ENCODE assay signal across 8 cellular contexts in the genomic region with DNA sequence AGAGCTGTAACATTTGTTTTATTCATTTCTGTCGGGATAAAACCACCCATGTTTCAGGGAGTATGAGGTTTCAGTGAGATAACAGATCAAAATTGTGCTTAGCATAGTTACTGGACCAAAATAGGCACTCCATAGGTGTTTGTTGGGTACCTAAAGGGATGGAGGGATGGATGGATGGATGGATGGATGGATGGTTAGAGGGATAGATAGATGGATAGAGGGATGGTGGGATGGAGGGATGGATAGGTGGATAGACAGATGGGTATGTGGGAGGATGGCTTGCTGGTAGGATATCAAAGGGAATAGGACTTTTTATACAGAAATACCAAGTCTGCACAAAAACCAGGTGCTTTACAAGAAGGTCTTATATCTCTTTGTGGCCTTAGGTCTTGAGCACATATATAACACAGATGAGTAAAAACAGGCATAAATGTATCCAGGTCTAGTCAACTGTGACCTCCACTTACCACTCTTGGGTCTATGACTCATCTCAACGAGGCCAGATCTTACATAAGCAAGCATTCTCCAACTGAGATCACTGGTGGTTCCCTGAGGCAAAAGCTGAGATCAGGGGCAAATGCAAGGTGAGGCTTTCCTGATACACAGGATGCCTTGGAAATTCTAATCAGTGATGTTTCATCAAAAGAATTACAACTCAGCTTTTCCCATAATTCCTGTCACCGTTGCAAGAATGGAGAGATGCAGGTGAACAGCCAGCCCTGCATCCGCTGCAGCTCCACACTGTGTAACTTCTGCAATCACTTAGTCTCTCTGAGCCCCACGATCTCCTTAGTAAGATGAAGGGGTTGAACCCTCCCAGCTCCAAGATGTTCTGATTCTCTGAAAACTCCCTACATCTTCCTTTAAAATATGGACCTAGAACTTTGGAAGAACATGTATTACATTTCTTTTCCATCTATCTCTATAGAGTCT. TPM values are rescaled to one million over a fixed set of nuclear protein-coding genes. Genes with fewer than 3 reads are reported as not detected.
DNase-seq lines count a peak whose midpoint lies in the region; ATAC-seq and TF ChIP-seq lines count a peak whose summit lies in the region.

No MANE protein-coding gene starts in this region.

- TF ChIP-seq POLR2A in ovary (IDR thresholded peaks at IDR 0.05) = no peak

- H3F3A ChIP-seq in MM.1S (ENCODE audit: insufficient read depth, low read length) = peaks cover 8% of the 10 kb centered on the region

- H3K27me3 ChIP-seq in MM.1S (replicated peaks; ENCODE audit: insufficient read depth, low read length) = no peaks in the 10 kb centered on the region
- no peaks in the 10 kb centered on the region for H3K27me3 ChIP-seq in ovary

- DNase-seq in H4 (ENCODE audit: low spot score) (peak; percentile 39), NAMALWA (ENCODE audit: low spot score) (peak; percentile 56), fibroblast of pulmonary artery (ENCODE audit: low read depth) (peak; percentile 54), MM.1S (no peak), posterior cingulate gyrus (no peak), ovary (no peak)
- no peak for DNase-seq in activated CD8-positive, alpha-beta memory T cell treated with anti-CD3 and anti-CD28 coated beads, Interleukin-2, amount 50 U/mL, for 48 hours

- H3K79me2 ChIP-seq in MM.1S (ENCODE audit: low read length) = no peaks in the 10 kb centered on the region

- H3K4me1 ChIP-seq in MM.1S (ENCODE audit: low read length) = peaks cover 10% of the 10 kb centered on the region
- no peaks in the 10 kb centered on the region for H3K4me1 ChIP-seq in ovary (ENCODE audit: insufficient read depth)

- no peak overlapping the region for H3K9ac ChIP-seq in MM.1S (ENCODE audit: low read length)

- no peaks in the 10 kb centered on the region for H3K36me3 ChIP-seq in MM.1S (replicated peaks; ENCODE audit: insufficient read depth, low read length)
- no peaks in the 10 kb centered on the region for H3K36me3 ChIP-seq in ovary

- H3K27ac ChIP-seq in MM.1S (ENCODE audit: low read length) (no peak overlapping the region), ovary (no peak overlapping the region)

- H3K9me3 ChIP-seq in MM.1S (replicated peaks; ENCODE audit: insufficient read depth, low read length) (no peaks in the 10 kb centered on the region), ovary (no peaks in the 10 kb centered on the region)

- no peak overlapping the region for H2AFZ ChIP-seq in MM.1S (ENCODE audit: low read length)

- H3K9me2 ChIP-seq in MM.1S (replicated peaks; ENCODE audit: insufficient read depth, low read length) = no peaks in the 10 kb centered on the region

- TF ChIP-seq EP300 in ovary (IDR thresholded peaks at IDR 0.05) = no peak

- ATAC-seq in GM18517 (IDR thresholded peaks at IDR 0.05; ENCODE audit: unreplicated experiment) = peak; percentile 72

- no peak overlapping the region for H3K4me2 ChIP-seq in MM.1S (ENCODE audit: low read depth, low read length)

- H4K20me1 ChIP-seq in MM.1S (ENCODE audit: insufficient read depth, low read length) = no peaks in the 10 kb centered on the region

- no peak overlapping the region for H3K4me3 ChIP-seq in fibroblast of pulmonary artery (replicated peaks; ENCODE audit: low read depth, low read length)
- no peak overlapping the region for H3K4me3 ChIP-seq in MM.1S (ENCODE audit: low read length)
- no peak overlapping the region for H3K4me3 ChIP-seq in ovary

- TF ChIP-seq CTCF in fibroblast of pulmonary artery (IDR thresholded peaks at IDR 0.05; ENCODE audit: low read length, missing control alignments) (no peak), MM.1S (IDR thresholded peaks at IDR 0.05; ENCODE audit: low read length) (no peak), ovary (IDR thresholded peaks at IDR 0.05) (no peak)

- intact Hi-C loops in posterior cingulate gyrus (cut with DNase I) = no loop called here
- intact Hi-C loops in ovary (cut with DNase I) = no loop called here

- WGBS in ovary, 3 donors = 67 to 70% (median 69%) methylated on average over 5 of the region's 5 CpGs

RNA-seq across cellular contexts. Expression of a gene that starts 32.0 kb away (rescaled TPM):
- 0.04 TPM in 1 of 2 replicates, not detected in the other for total RNA-seq in H4 (2014; rRNA removed; shearing (Covaris generic))
- 1 to 10 TPM in 5 of 7 donors, under 1 TPM in 2; 0.72 to 4.4 (median 1.5) TPM for total RNA-seq in ovary
- 1 to 10 TPM in 1 of 2 donors, under 1 TPM in 1; 0.84 to 7.2 TPM for polyA plus RNA-seq in ovary

RNA-seq across cellular contexts. Expression of a gene that starts 56.1 kb away (rescaled TPM):
- 8.2 and 9.2 TPM in 2 replicates for total RNA-seq in H4 (2014; rRNA removed; shearing (Covaris generic))
- total RNA-seq in ovary = 10 to 100 TPM in 6 of 7 donors, 1 to 10 TPM in 1; 7.2 to 25.7 (median 18.0) TPM
- polyA plus RNA-seq in ovary = 10 to 100 TPM in 1 of 2 donors, 1 to 10 TPM in 1; 5.4 to 12.9 TPM

Comparison
In these comparisons a context has a peak if more than half of its experiments do, and no peak if none do; other contexts are left out.
1. DNase-seq: peak in H4 (single experiment), NAMALWA (single experiment) and fibroblast of pulmonary artery (single experiment); none in MM.1S (single experiment), posterior cingulate gyrus (0 of 10), ovary (0 of 5) and activated CD8-positive, alpha-beta memory T cell treated with anti-CD3 and anti-CD28 coated beads, Interleukin-2, amount 50 U/mL, for 48 hours (single experiment).